In the genomic region with DNA sequence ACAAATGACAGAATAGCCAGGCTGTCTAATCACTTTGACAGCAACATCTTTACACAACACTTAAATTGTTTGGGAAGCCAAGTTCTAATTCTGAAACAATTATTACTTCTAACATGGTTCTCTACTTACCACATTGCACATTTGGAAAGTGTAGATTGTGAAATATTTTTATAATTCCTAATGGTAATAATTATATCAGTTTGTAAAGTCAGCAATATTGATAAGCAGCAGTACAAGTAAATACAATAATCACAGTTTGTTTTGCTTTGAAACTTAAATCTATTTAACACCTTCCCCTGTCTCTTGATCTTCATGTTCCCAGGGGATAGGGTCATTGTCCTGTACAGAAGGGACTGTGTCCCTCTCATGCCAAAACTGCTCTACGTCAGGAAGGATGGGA, we compare ENCODE assay signal across 30 cellular contexts. TPM values are rescaled to one million over a fixed set of nuclear protein-coding genes. Genes with fewer than 3 reads are reported as not detected.
"Had no signal": no experiment of that assay in that cellular context is flagged by ENCODE, and none has a peak within 500 bp of the region (broad histone marks: within the 10 kb centered on the region; RNA-seq: fewer than 3 reads in every experiment).

No MANE protein-coding gene starts in this region.

- H3K9me3 ChIP-seq: adrenal gland, breast epithelium, SJCRH30, SK-N-SH had no signal

- ATAC-seq: activated CD4-positive, CD25-positive, alpha-beta regulatory T cell treated with anti-CD3 and anti-CD28 coated beads, Interleukin-2, amount 50 U/mL, for 24 hours; activated CD8-positive, alpha-beta memory T cell treated with anti-CD3 and anti-CD28 coated beads, Interleukin-2, amount 10 ng/mL, durations not matched to agents 7 days and 5 days; activated T-helper 17 cell treated with anti-CD3 and anti-CD28 coated beads, Interleukin-2, amount 50 U/mL, for 72 hours; Panc1 had no signal

- H3K9me3 Mint-ChIP-seq: activated naive CD4-positive, alpha-beta T cell treated with anti-CD3 and anti-CD28 coated beads for 36 hours; activated naive CD8-positive, alpha-beta T cell treated with anti-CD3 and anti-CD28 coated beads, Interleukin-2, amount 10 ng/mL, durations not matched to agents 7 days and 5 days; activated T-helper 17 cell treated with anti-CD3 and anti-CD28 coated beads, Interleukin-2, amount 50 U/mL, for 72 hours; central memory CD8-positive, alpha-beta T cell; T-helper 1 cell treated with Interleukin-12 subunit alpha and Interleukin-12 subunit beta and Interleukin-4 antibody, amounts not matched to agents 30 μg/mL and 1 μg/mL, for 36 hours had no signal

- H3K27ac ChIP-seq: adrenal gland, breast epithelium, RWPE1, SJCRH30 had no signal

- DNase-seq: activated CD4-positive, alpha-beta T cell treated with anti-CD3 and anti-CD28 coated beads for 4 hours; activated CD4-positive, alpha-beta T cell treated with anti-CD3 and anti-CD28 coated beads, Interleukin-2, amount 50 U/mL, for 4 hours; activated CD8-positive, alpha-beta memory T cell treated with anti-CD3 and anti-CD28 coated beads, Interleukin-2, amount 10 ng/mL, durations not matched to agents 7 days and 5 days; activated gamma-delta T cell; activated naive CD4-positive, alpha-beta T cell treated with anti-CD3 and anti-CD28 coated beads for 36 hours; activated naive CD8-positive, alpha-beta T cell treated with anti-CD3 and anti-CD28 coated beads, Interleukin-2, amount 10 ng/mL, durations not matched to agents 7 days and 5 days; activated T-cell treated with anti-CD3 and anti-CD28 coated beads, Interleukin-2, amount 50 U/mL, for 48 hours; adrenal gland; KG1; NCI-H1092; NCI-H1417; NCI-H1930; NCI-H2171; NCI-H2227 treated with DMSO at 0.1 percent for 48 hours; NCI-H446 treated with DMSO at 0.1 percent for 48 hours; NCI-H524 treated with DMSO at 0.1 percent for 48 hours; NCI-H774; Right ventricle myocardium superior; SJCRH30; SK-N-SH; SW 1271 had no signal

- H3K27me3 ChIP-seq: adrenal gland, breast epithelium, SJCRH30 had no signal

- H3K4me3 ChIP-seq: adrenal gland, breast epithelium, SJCRH30 had no signal

- H3K4me1 ChIP-seq: adrenal gland, breast epithelium had no signal

- H3K4me3 Mint-ChIP-seq: activated CD8-positive, alpha-beta memory T cell treated with anti-CD3 and anti-CD28 coated beads, Interleukin-2, amount 10 ng/mL, durations not matched to agents 7 days and 5 days; activated naive CD4-positive, alpha-beta T cell treated with anti-CD3 and anti-CD28 coated beads for 36 hours; activated naive CD8-positive, alpha-beta T cell treated with anti-CD3 and anti-CD28 coated beads, Interleukin-2, amount 10 ng/mL, durations not matched to agents 7 days and 5 days; activated T-helper 17 cell treated with anti-CD3 and anti-CD28 coated beads, Interleukin-2, amount 50 U/mL, for 72 hours; central memory CD8-positive, alpha-beta T cell; T-helper 1 cell treated with Interleukin-12 subunit alpha and Interleukin-12 subunit beta and Interleukin-4 antibody, amounts not matched to agents 30 μg/mL and 1 μg/mL, for 36 hours had no signal

- H3K4me1 Mint-ChIP-seq: activated T-helper 17 cell treated with anti-CD3 and anti-CD28 coated beads, Interleukin-2, amount 50 U/mL, for 72 hours had no signal

- H3K27me3 Mint-ChIP-seq: activated T-helper 17 cell treated with anti-CD3 and anti-CD28 coated beads, Interleukin-2, amount 50 U/mL, for 72 hours; central memory CD8-positive, alpha-beta T cell had no signal

- H3K9ac ChIP-seq: SK-N-SH had no signal

- H3K27ac Mint-ChIP-seq: activated CD8-positive, alpha-beta memory T cell treated with anti-CD3 and anti-CD28 coated beads, Interleukin-2, amount 10 ng/mL, durations not matched to agents 7 days and 5 days; activated naive CD4-positive, alpha-beta T cell treated with anti-CD3 and anti-CD28 coated beads for 36 hours; activated naive CD8-positive, alpha-beta T cell treated with anti-CD3 and anti-CD28 coated beads, Interleukin-2, amount 10 ng/mL, durations not matched to agents 7 days and 5 days; activated T-helper 17 cell treated with anti-CD3 and anti-CD28 coated beads, Interleukin-2, amount 50 U/mL, for 72 hours; T-helper 1 cell treated with Interleukin-12 subunit alpha and Interleukin-12 subunit beta and Interleukin-4 antibody, amounts not matched to agents 30 μg/mL and 1 μg/mL, for 36 hours had no signal

- H3K4me2 ChIP-seq: SK-N-SH had no signal

RNA-seq across cellular contexts. Expression of gene GPR151, which starts 1.4 kb away (rescaled TPM):
- total RNA-seq: activated CD8-positive, alpha-beta memory T cell treated with anti-CD3 and anti-CD28 coated beads, Interleukin-2, amount 10 ng/mL, durations not matched to agents 7 days and 5 days; activated naive CD4-positive, alpha-beta T cell treated with anti-CD3 and anti-CD28 coated beads for 36 hours; activated naive CD8-positive, alpha-beta T cell treated with anti-CD3 and anti-CD28 coated beads, Interleukin-2, amount 10 ng/mL, durations not matched to agents 7 days and 5 days; activated T-helper 17 cell treated with anti-CD3 and anti-CD28 coated beads, Interleukin-2, amount 50 U/mL, for 72 hours; adrenal gland; breast epithelium; MCF 10A; OCI-LY7; Right ventricle myocardium superior; SJCRH30 had no signal
- polyA plus RNA-seq: adrenal gland, SK-N-SH had no signal
